In the genomic region with DNA sequence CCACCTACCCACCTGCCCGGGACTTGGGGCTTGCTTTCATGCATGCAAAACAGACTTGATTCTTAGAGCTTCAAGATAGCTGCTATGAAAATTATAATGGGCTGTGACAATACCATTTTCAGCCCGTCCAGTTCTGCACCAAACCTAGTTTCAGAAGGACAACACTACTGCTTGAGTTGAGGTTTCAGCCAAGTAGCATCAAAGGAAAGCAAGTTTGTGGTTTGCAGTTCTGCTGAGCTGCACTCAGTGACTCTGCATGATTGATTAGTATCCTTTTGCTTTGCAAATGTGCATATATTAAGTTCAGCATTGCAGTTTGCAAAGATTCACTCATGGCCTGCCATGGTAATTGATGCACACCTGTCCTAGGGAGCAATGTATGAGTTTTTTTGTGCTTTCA, we compare ENCODE assay signal across 1 cellular context.
TF ChIP-seq lines count a peak whose summit lies in the region.

No MANE protein-coding gene starts in this region.

TF ChIP-seq in GM23338, 12 proteins besides CTCF, POLR2A, EP300 and RAD21:
- TF ChIP-seq, protein P1, sequence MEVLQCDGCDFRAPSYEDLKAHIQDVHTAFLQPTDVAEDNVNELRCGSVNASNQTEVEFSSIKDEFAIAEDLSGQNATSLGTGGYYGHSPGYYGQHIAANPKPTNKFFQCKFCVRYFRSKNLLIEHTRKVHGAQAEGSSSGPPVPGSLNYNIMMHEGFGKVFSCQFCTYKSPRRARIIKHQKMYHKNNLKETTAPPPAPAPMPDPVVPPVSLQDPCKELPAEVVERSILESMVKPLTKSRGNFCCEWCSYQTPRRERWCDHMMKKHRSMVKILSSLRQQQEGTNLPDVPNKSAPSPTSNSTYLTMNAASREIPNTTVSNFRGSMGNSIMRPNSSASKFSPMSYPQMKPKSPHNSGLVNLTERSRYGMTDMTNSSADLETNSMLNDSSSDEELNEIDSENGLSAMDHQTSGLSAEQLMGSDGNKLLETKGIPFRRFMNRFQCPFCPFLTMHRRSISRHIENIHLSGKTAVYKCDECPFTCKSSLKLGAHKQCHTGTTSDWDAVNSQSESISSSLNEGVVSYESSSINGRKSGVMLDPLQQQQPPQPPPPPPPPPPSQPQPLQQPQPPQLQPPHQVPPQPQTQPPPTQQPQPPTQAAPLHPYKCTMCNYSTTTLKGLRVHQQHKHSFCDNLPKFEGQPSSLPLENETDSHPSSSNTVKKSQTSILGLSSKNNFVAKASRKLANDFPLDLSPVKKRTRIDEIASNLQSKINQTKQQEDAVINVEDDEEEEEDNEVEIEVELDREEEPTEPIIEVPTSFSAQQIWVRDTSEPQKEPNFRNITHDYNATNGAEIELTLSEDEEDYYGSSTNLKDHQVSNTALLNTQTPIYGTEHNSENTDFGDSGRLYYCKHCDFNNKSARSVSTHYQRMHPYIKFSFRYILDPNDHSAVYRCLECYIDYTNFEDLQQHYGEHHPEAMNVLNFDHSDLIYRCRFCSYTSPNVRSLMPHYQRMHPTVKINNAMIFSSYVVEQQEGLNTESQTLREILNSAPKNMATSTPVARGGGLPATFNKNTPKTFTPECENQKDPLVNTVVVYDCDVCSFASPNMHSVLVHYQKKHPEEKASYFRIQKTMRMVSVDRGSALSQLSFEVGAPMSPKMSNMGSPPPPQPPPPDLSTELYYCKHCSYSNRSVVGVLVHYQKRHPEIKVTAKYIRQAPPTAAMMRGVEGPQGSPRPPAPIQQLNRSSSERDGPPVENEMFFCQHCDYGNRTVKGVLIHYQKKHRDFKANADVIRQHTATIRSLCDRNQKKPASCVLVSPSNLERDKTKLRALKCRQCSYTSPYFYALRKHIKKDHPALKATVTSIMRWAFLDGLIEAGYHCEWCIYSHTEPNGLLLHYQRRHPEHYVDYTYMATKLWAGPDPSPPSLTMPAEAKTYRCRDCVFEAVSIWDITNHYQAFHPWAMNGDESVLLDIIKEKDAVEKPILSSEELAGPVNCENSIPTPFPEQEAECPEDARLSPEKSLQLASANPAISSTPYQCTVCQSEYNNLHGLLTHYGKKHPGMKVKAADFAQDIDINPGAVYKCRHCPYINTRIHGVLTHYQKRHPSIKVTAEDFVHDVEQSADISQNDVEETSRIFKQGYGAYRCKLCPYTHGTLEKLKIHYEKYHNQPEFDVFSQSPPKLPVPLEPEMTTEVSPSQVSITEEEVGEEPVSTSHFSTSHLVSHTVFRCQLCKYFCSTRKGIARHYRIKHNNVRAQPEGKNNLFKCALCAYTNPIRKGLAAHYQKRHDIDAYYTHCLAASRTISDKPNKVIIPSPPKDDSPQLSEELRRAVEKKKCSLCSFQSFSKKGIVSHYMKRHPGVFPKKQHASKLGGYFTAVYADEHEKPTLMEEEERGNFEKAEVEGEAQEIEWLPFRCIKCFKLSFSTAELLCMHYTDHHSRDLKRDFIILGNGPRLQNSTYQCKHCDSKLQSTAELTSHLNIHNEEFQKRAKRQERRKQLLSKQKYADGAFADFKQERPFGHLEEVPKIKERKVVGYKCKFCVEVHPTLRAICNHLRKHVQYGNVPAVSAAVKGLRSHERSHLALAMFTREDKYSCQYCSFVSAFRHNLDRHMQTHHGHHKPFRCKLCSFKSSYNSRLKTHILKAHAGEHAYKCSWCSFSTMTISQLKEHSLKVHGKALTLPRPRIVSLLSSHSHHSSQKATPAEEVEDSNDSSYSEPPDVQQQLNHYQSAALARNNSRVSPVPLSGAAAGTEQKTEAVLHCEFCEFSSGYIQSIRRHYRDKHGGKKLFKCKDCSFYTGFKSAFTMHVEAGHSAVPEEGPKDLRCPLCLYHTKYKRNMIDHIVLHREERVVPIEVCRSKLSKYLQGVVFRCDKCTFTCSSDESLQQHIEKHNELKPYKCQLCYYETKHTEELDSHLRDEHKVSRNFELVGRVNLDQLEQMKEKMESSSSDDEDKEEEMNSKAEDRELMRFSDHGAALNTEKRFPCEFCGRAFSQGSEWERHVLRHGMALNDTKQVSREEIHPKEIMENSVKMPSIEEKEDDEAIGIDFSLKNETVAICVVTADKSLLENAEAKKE (CRISPR knock-in tag; IDR thresholded peaks at IDR 0.05): no peak
- TF ChIP-seq NANOG (IDR thresholded peaks at IDR 0.05; ENCODE audit: borderline replicate concordance): no peak
- TF ChIP-seq STAT1 (IDR thresholded peaks at IDR 0.05; ENCODE audit: unreplicated experiment): no peak
TF ChIP-seq in GM23338: peak in this region for 0.
